ENCODE assay signal across 9 cellular contexts in the genomic region with DNA sequence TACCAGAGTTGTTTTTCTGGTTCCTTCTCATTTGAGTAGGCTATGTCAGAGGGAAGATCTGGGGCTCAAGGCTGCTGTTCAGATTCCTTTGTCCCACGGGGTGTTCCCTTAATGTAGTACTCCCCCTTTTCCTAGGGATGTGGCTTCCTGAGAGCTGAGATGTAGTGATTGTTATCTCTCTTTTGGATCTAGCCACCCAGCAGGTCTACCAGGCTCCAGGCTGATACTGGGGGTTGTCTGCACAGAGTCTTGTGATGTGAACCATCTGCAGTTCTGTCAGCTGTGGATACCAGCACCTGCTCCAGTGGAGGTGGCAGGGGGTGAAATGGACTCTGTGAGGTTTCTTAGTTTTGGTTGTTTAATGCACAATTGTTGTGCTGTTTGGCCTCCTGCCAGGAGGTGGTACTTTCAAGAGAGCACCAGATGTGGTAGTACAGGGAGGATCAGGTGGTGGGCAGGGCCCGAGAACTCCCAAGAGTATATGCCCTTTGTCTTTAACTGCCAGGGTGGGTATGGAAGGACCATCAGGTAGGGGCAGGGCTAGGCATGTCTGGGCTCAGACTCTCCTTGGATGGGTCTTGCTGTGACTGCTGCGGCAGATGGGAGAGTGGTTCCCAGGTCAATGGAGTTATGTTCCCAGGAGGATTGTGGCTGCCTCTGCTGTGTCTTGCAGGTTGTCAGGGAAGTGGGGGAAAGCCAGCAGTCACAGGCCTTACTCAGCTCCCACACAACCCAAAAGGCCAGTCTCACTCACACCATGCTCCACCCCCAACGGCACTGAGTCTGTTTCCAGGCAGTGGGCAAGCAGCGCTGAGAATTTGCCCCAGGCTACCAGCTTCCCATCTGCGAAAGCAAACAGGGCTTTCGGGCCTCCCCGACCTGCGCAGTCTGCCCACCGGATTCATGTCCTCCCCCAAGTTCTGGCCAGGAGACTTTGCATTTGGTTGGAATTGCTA.
A peak's percentile ranks its signal among the peaks of the same experiment; 100 is the strongest.
DNase-seq lines count a peak whose midpoint lies in the region; ATAC-seq and TF ChIP-seq lines count a peak whose summit lies in the region.
"Had no signal": no experiment of that assay in that cellular context is flagged by ENCODE, and none has a peak within 500 bp of the region (broad histone marks: within the 10 kb centered on the region; RNA-seq: fewer than 3 reads in every experiment).

No MANE protein-coding gene starts in this region.

- H3K4me3 ChIP-seq in GM06990 (replicated peaks; ENCODE audit: low read depth, low read length): no peak overlapping the region
- H3K4me3 ChIP-seq in prostate gland: no peak overlapping the region

- H3K27me3 ChIP-seq in GM06990 (replicated peaks; ENCODE audit: control insufficient read depth, insufficient read depth, low read length): no peaks in the 10 kb centered on the region
- no peaks in the 10 kb centered on the region for H3K27me3 ChIP-seq in prostate gland (replicated peaks; ENCODE audit: insufficient read depth)

- WGBS in prostate gland: 62% methylated on average over 10 of the region's 10 CpGs

- DNase-seq in GM06990 (ENCODE audit: extremely low read depth, insufficient read length) (peak; percentile 19), NCI-H524 (lab: John Stamatoyannopoulos, UW) (peak; percentile 93 to 98), kidney tubule cell (ENCODE audit: low spot score) (peak; percentile 63), prostate gland (ENCODE audit: low spot score) (no peak), GOT3 (lab: John Stamatoyannopoulos, UW) (no peak), T-helper 17 cell (no peak)
- no peak for DNase-seq in stimulated activated naive CD4-positive, alpha-beta T cell treated with Interleukin-2 at 50 U/mL for 16 hours (lab: John Stamatoyannopoulos, UW)
- DNase-seq: activated naive CD4-positive, alpha-beta T cell treated with anti-CD3 and anti-CD28 coated beads, Interleukin-2, amount 10 ng/mL, durations not matched to agents 7 days and 5 days had no signal

- H3K27ac ChIP-seq in prostate gland: no peak overlapping the region

- no peaks in the 10 kb centered on the region for H3K4me1 ChIP-seq in prostate gland (replicated peaks)

- no peaks in the 10 kb centered on the region for H3K4me1 Mint-ChIP-seq in T-helper 17 cell
- H3K4me1 Mint-ChIP-seq: activated naive CD4-positive, alpha-beta T cell treated with anti-CD3 and anti-CD28 coated beads, Interleukin-2, amount 10 ng/mL, durations not matched to agents 7 days and 5 days had no signal

- H3K27ac Mint-ChIP-seq in T-helper 17 cell: no peak overlapping the region
- H3K27ac Mint-ChIP-seq: activated naive CD4-positive, alpha-beta T cell treated with anti-CD3 and anti-CD28 coated beads, Interleukin-2, amount 10 ng/mL, durations not matched to agents 7 days and 5 days had no signal

- no peak for TF ChIP-seq POLR2A in prostate gland (IDR thresholded peaks at IDR 0.05)

- TF ChIP-seq CTCF in GM06990 (IDR thresholded peaks at IDR 0.05; ENCODE audit: insufficient read depth, low read length, poor library complexity, severe bottlenecking): no peak
- no peak for TF ChIP-seq CTCF in prostate gland (IDR thresholded peaks at IDR 0.05)

- no peak overlapping the region for H3K4me3 Mint-ChIP-seq in T-helper 17 cell
- H3K4me3 Mint-ChIP-seq: activated naive CD4-positive, alpha-beta T cell treated with anti-CD3 and anti-CD28 coated beads, Interleukin-2, amount 10 ng/mL, durations not matched to agents 7 days and 5 days had no signal

- H3K36me3 ChIP-seq in GM06990 (ENCODE audit: control insufficient read depth, insufficient read depth, low read length) (no peaks in the 10 kb centered on the region), prostate gland (no peaks in the 10 kb centered on the region)

- intact Hi-C loops in prostate gland (cut with DNase I): no loop called here

- H3K36me3 Mint-ChIP-seq in T-helper 17 cell (ENCODE audit: low read depth): peaks cover 6% of the 10 kb centered on the region
- H3K36me3 Mint-ChIP-seq: activated naive CD4-positive, alpha-beta T cell treated with anti-CD3 and anti-CD28 coated beads, Interleukin-2, amount 10 ng/mL, durations not matched to agents 7 days and 5 days had no signal

- H3K27me3 Mint-ChIP-seq in T-helper 17 cell: peaks cover 47% of the 10 kb centered on the region

- no peaks in the 10 kb centered on the region for H3K9me3 ChIP-seq in prostate gland
- no peaks in the 10 kb centered on the region for H3K9me3 ChIP-seq in T-helper 17 cell (ENCODE audit: control insufficient read depth, low read length, poor library complexity, severe bottlenecking)

- ATAC-seq in HG02763 (IDR thresholded peaks at IDR 0.05; ENCODE audit: unreplicated experiment) (peak; percentile 64), T-helper 17 cell (no peak)

Comparison
In these comparisons a context has a peak if more than half of its experiments do, and no peak if none do; other contexts are left out.
1. DNase-seq: peak in GM06990 (single experiment), NCI-H524 (2 of 2) and kidney tubule cell (single experiment); none in prostate gland (single experiment), GOT3 (single experiment), T-helper 17 cell (0 of 3) and stimulated activated naive CD4-positive, alpha-beta T cell treated with Interleukin-2 at 50 U/mL for 16 hours (single experiment).